ENCODE assay signal across 12 cellular contexts in genomic region chr1:38997901-38998190, GRCh38. TPM values are rescaled to one million over a fixed set of nuclear protein-coding genes. Genes with fewer than 3 reads are reported as not detected.
DNase-seq lines count a peak whose midpoint lies in the region; ATAC-seq and TF ChIP-seq lines count a peak whose summit lies in the region.
"Had no signal": no experiment of that assay in that cellular context is flagged by ENCODE, and none has a peak within 500 bp of the region (broad histone marks: within the 10 kb centered on the region; RNA-seq: fewer than 3 reads in every experiment).

No MANE protein-coding gene starts in this region.

- H3F3A ChIP-seq in GM23338 (replicated peaks; ENCODE audit: low read depth): peaks cover 49% of the 10 kb centered on the region

- peak overlapping the region; percentile 37; the same call in 2 of the 3 replicates for H3K4me3 Mint-ChIP-seq in GM23338
- H3K4me3 Mint-ChIP-seq in naive thymus-derived CD4-positive, alpha-beta T cell: peak overlapping the region; percentile 58 to 89 (median 77)

- H3K4me2 ChIP-seq in GM23338: peak overlapping the region; percentile 96

- H3K4me1 ChIP-seq in ACC112 (ENCODE audit: control insufficient read depth, insufficient read depth, low read length, unreplicated experiment) (peaks cover 39% of the 10 kb centered on the region), GM23338 (ENCODE audit: insufficient read depth) (peaks cover 97% of the 10 kb centered on the region)
- peaks cover 25 to 46% of the 10 kb centered on the region in 2 donors for H3K4me1 ChIP-seq in naive thymus-derived CD4-positive, alpha-beta T cell (ENCODE audit: control insufficient read depth in 2 of 2, insufficient read depth in 2 of 2, low read length in 2 of 2)

- H3K79me2 ChIP-seq in ACC112 (ENCODE audit: control insufficient read depth, insufficient read depth, low read length, unreplicated experiment) (peaks cover 79% of the 10 kb centered on the region), GM23338 (replicated peaks; ENCODE audit: insufficient read depth) (peaks cover 88% of the 10 kb centered on the region)

- no peak for ATAC-seq in GM23338
- peak; percentile 44 for ATAC-seq in naive thymus-derived CD4-positive, alpha-beta T cell

- no peak overlapping the region for H2AFZ ChIP-seq in ACC112 (ENCODE audit: low read length, unreplicated experiment)
- H2AFZ ChIP-seq in GM23338: no peak overlapping the region

- no peaks in the 10 kb centered on the region for H3K27me3 ChIP-seq in ACC112 (ENCODE audit: insufficient read depth, low read length)
- no peaks in the 10 kb centered on the region for H3K27me3 ChIP-seq in GM23338 (ENCODE audit: insufficient read depth)
- no peaks in the 10 kb centered on the region for H3K27me3 ChIP-seq in naive thymus-derived CD4-positive, alpha-beta T cell (ENCODE audit: control insufficient read depth in 2 of 2, insufficient read depth in 2 of 2, low read length in 2 of 2)

- H3K36me3 Mint-ChIP-seq in GM23338 (ENCODE audit: low read depth): peaks cover 99% of the 10 kb centered on the region
- H3K36me3 Mint-ChIP-seq in naive thymus-derived CD4-positive, alpha-beta T cell: peaks cover 12 to 43% (median 33%) of the 10 kb centered on the region in 5 donors

- TF ChIP-seq CTCF in GM23338 (conservative IDR thresholded peaks at IDR 0.05; ENCODE audit: low read depth in 2 of 2) (no peak), choroid plexus epithelial cell (conservative IDR thresholded peaks at IDR 0.05; ENCODE audit: low read depth, low read length) (no peak)

- H3K36me3 ChIP-seq in ACC112 (ENCODE audit: insufficient read depth, low read length): peaks cover 33% of the 10 kb centered on the region
- H3K36me3 ChIP-seq in GM23338 (ENCODE audit: insufficient read depth): peaks cover 42% of the 10 kb centered on the region
- H3K36me3 ChIP-seq in naive thymus-derived CD4-positive, alpha-beta T cell (ENCODE audit: control insufficient read depth in 2 of 3, insufficient read depth in 3 of 3, low read length in 3 of 3): peaks cover 10 to 38% (median 22%) of the 10 kb centered on the region in 3 experiments

- DNase-seq in GM23338 (ENCODE audit: low spot score): no peak
- DNase-seq in choroid plexus epithelial cell (ENCODE audit: low read depth): peak; percentile 57
- DNase-seq in naive thymus-derived CD4-positive, alpha-beta T cell: peak in 5 of 9 donors; percentile 14 to 44 (median 20)
- no peak for DNase-seq in CD1c-positive myeloid dendritic cell (ENCODE audit: extremely low spot score)
- DNase-seq in kidney tubule cell (ENCODE audit: low spot score): no peak
- no peak for DNase-seq in NCI-H524 treated with DMSO at 0.1 percent for 48 hours (lab: John Stamatoyannopoulos, UW)
- no peak for DNase-seq in ureter (ENCODE audit: low spot score)
- DNase-seq: NCI-H1436, NCI-H69, SHP77, small intestine had no signal

- peaks cover 12% of the 10 kb centered on the region for H3K27me3 Mint-ChIP-seq in GM23338 (ENCODE audit: insufficient read depth, low read depth, poor library complexity)
- no peaks in the 10 kb centered on the region for H3K27me3 Mint-ChIP-seq in naive thymus-derived CD4-positive, alpha-beta T cell

- POLR2A ChIA-PET in naive thymus-derived CD4-positive, alpha-beta T cell (lab: Charles Lee): interaction anchor here (0.9 to 3.1 kb wide), 4 partner anchors 9 to 29 kb away, joined by 3 to 18 read pairs (median 5); partner anchors contain the start of gene NDUFS5

- H3K4me3 ChIP-seq in ACC112 (ENCODE audit: low read depth, low read length) (no peak overlapping the region), GM23338 (peak overlapping the region; percentile 8), choroid plexus epithelial cell (ENCODE audit: low read depth, low read length) (no peak overlapping the region)
- peak overlapping the region; percentile 0 for H3K4me3 ChIP-seq in naive thymus-derived CD4-positive, alpha-beta T cell (ENCODE audit: low read length)

- CTCF ChIA-PET in naive thymus-derived CD4-positive, alpha-beta T cell (lab: Charles Lee): interaction anchor here (0.6 to 0.9 kb wide), 2 partner anchors 9 to 56 kb away, joined by 3 to 4 read pairs; no protein-coding TSS in a partner anchor

- H3K27ac Mint-ChIP-seq in GM23338: no peak overlapping the region
- peak overlapping the region; percentile 61 to 93 (median 84) for H3K27ac Mint-ChIP-seq in naive thymus-derived CD4-positive, alpha-beta T cell

- intact Hi-C loops in naive thymus-derived CD4-positive, alpha-beta T cell (cut with micrococcal nuclease): loop anchor here in 1 of 2 donors (10.0 kb wide), 1 partner anchor 197 kb away; no protein-coding TSS in a partner anchor

- H4K20me1 ChIP-seq in GM23338 (replicated peaks; ENCODE audit: insufficient read depth): peaks cover 75% of the 10 kb centered on the region

- peak overlapping the region; percentile 17; the same call in 1 of the 2 replicates for H3K27ac ChIP-seq in ACC112 (ENCODE audit: low read depth, low read length)
- H3K27ac ChIP-seq in GM23338 (ENCODE audit: low read depth): peak overlapping the region; percentile 90
- peak overlapping the region; percentile 59 for H3K27ac ChIP-seq in naive thymus-derived CD4-positive, alpha-beta T cell (ENCODE audit: low read depth, low read length)

- no peaks in the 10 kb centered on the region for H3K9me3 ChIP-seq in naive thymus-derived CD4-positive, alpha-beta T cell (ENCODE audit: control insufficient read depth in 2 of 3, low read length in 3 of 3)

- H3K9me2 ChIP-seq in GM23338 (ENCODE audit: insufficient read depth): no peaks in the 10 kb centered on the region

- H3K4me1 Mint-ChIP-seq in GM23338: peaks cover 73% of the 10 kb centered on the region
- H3K4me1 Mint-ChIP-seq in naive thymus-derived CD4-positive, alpha-beta T cell: peaks cover 21 to 72% (median 61%) of the 10 kb centered on the region in 7 donors

- H3K9me3 Mint-ChIP-seq in GM23338: no peaks in the 10 kb centered on the region
- H3K9me3 Mint-ChIP-seq in naive thymus-derived CD4-positive, alpha-beta T cell: no peaks in the 10 kb centered on the region

TF ChIP-seq in GM23338, 12 proteins besides CTCF, POLR2A, EP300 and RAD21 (continues in another document):
- TF ChIP-seq STAT1 (IDR thresholded peaks at IDR 0.05; ENCODE audit: unreplicated experiment) (no peak), ETS1 (IDR thresholded peaks at IDR 0.05) (no peak), POLR2AphosphoS5 (IDR thresholded peaks at IDR 0.05; ENCODE audit: low read depth) (no peak), EZH2phosphoT487 (IDR thresholded peaks at IDR 0.05; ENCODE audit: unreplicated experiment) (no peak), JUNB (IDR thresholded peaks at IDR 0.05; ENCODE audit: unreplicated experiment) (no peak), CREB1 (CRISPR knock-in tag; IDR thresholded peaks at IDR 0.05; ENCODE audit: low read depth) (no peak), EZH2 (IDR thresholded peaks at IDR 0.05; ENCODE audit: low read depth, unreplicated experiment) (no peak), ZNF331 (CRISPR knock-in tag; IDR thresholded peaks at IDR 0.05; ENCODE audit: low read depth) (no peak)
- TF ChIP-seq, protein P1, sequence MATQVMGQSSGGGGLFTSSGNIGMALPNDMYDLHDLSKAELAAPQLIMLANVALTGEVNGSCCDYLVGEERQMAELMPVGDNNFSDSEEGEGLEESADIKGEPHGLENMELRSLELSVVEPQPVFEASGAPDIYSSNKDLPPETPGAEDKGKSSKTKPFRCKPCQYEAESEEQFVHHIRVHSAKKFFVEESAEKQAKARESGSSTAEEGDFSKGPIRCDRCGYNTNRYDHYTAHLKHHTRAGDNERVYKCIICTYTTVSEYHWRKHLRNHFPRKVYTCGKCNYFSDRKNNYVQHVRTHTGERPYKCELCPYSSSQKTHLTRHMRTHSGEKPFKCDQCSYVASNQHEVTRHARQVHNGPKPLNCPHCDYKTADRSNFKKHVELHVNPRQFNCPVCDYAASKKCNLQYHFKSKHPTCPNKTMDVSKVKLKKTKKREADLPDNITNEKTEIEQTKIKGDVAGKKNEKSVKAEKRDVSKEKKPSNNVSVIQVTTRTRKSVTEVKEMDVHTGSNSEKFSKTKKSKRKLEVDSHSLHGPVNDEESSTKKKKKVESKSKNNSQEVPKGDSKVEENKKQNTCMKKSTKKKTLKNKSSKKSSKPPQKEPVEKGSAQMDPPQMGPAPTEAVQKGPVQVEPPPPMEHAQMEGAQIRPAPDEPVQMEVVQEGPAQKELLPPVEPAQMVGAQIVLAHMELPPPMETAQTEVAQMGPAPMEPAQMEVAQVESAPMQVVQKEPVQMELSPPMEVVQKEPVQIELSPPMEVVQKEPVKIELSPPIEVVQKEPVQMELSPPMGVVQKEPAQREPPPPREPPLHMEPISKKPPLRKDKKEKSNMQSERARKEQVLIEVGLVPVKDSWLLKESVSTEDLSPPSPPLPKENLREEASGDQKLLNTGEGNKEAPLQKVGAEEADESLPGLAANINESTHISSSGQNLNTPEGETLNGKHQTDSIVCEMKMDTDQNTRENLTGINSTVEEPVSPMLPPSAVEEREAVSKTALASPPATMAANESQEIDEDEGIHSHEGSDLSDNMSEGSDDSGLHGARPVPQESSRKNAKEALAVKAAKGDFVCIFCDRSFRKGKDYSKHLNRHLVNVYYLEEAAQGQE (IDR thresholded peaks at IDR 0.05; ENCODE audit: unreplicated experiment): no peak

RNA-seq across cellular contexts. Expression of gene AKIRIN1, which starts 6.8 kb away (rescaled TPM):
- 254 and 281 TPM in 2 replicates for total RNA-seq in GM23338 (2014; rRNA removed; shearing (Covaris generic))
- 156 and 162 TPM in 2 replicates for polyA plus RNA-seq in GM23338 (2016; fragmentation: Nextera tagmentation; extraction: Ambion mirVana)
- total RNA-seq in naive thymus-derived CD4-positive, alpha-beta T cell: 10 to 100 TPM; 63.7 to 74.7 (median 70.2) TPM
- polyA plus RNA-seq in naive thymus-derived CD4-positive, alpha-beta T cell: 100 to 1,000 TPM in 1 of 2 donors, 10 to 100 TPM in 1; 87.3 to 103 TPM
- total RNA-seq in ureter: 49.6 TPM

RNA-seq across cellular contexts. Expression of gene NDUFS5, which starts 28.3 kb away (rescaled TPM):
- total RNA-seq in GM23338 (2014; rRNA removed; shearing (Covaris generic)): 532 and 878 TPM in 2 replicates
- polyA plus RNA-seq in GM23338 (2016; fragmentation: Nextera tagmentation; extraction: Ambion mirVana): 2,534 and 2,723 TPM in 2 replicates
- 100 to 1,000 TPM in 4 of 5 experiments, 10 to 100 TPM in 1; 95.1 to 128 (median 115) TPM for total RNA-seq in naive thymus-derived CD4-positive, alpha-beta T cell
- polyA plus RNA-seq in naive thymus-derived CD4-positive, alpha-beta T cell: 100 to 1,000 TPM; 615 to 715 TPM
- total RNA-seq in ureter: 160 TPM

RNA-seq across cellular contexts. Expression of gene RHBDL2, which starts 56.2 kb away (rescaled TPM):
- 0.08 and 0.90 TPM in 2 replicates for total RNA-seq in GM23338 (2014; rRNA removed; shearing (Covaris generic))
- polyA plus RNA-seq in GM23338 (2016; fragmentation: Nextera tagmentation; extraction: Ambion mirVana): 0.70 and 1.2 TPM in 2 replicates
- not detected for total RNA-seq in naive thymus-derived CD4-positive, alpha-beta T cell
- not detected for polyA plus RNA-seq in naive thymus-derived CD4-positive, alpha-beta T cell
- total RNA-seq in ureter: 19.3 TPM

Comparison
In these comparisons a context has a peak if more than half of its experiments do, and no peak if none do; other contexts are left out.
1. H3K27ac ChIP-seq: peak in every context shown above with its lines; median percentile 90 in GM23338; 59 in naive thymus-derived CD4-positive, alpha-beta T cell; 17 in ACC112.
2. H3K4me3 ChIP-seq: peak in GM23338 (single experiment) and naive thymus-derived CD4-positive, alpha-beta T cell (single experiment); none in ACC112 (single experiment) and choroid plexus epithelial cell (single experiment).
3. DNase-seq: peak in choroid plexus epithelial cell (single experiment) and naive thymus-derived CD4-positive, alpha-beta T cell (5 of 9); none in GM23338 (single experiment), CD1c-positive myeloid dendritic cell (single experiment), kidney tubule cell (single experiment), NCI-H524 treated with DMSO at 0.1 percent for 48 hours (single experiment) and ureter (single experiment).
4. RNA of gene RHBDL2, which starts 56.2 kb away (total RNA-seq): 19.3 TPM in ureter (single experiment); 0.08 to 0.90 TPM in GM23338 and not detected in naive thymus-derived CD4-positive, alpha-beta T cell; every median in the first group is over 10 times any median in the second.